ENCODE assay signal across 8 cellular contexts in genomic region chr5:79702606-79703380, GRCh38. TPM values are rescaled to one million over a fixed set of nuclear protein-coding genes. Genes with fewer than 3 reads are reported as not detected.
DNase-seq lines count a peak whose midpoint lies in the region; ATAC-seq, FAIRE-seq and TF ChIP-seq lines count a peak whose summit lies in the region.

No MANE protein-coding gene starts in this region.

- CTCF ChIA-PET in endothelial cell of umbilical vein (lab: Charles Lee) = interaction anchor here (0.6 to 3.0 kb wide), 8 partner anchors 8 to 381 kb away, joined by 3 to 15 read pairs (median 6); partner anchors contain the start of gene CMYA5

- no peak for FAIRE-seq in endothelial cell of umbilical vein (lab: Jason Lieb, UNC)

- H3K27me3 ChIP-seq in endothelial cell of umbilical vein (ENCODE audit: control insufficient read depth in 2 of 2, insufficient read depth in 2 of 2, low read length in 2 of 2) (peaks cover 0 to 2% of the 10 kb centered on the region in 2 experiments), stomach (no peaks in the 10 kb centered on the region)

- no peaks in the 10 kb centered on the region for H3K79me2 ChIP-seq in endothelial cell of umbilical vein (ENCODE audit: control insufficient read depth, insufficient read depth, low read length)

- dilution Hi-C loops in endothelial cell of umbilical vein (cut with MboI; ENCODE audit: extremely low pct_ligation_motif_present, low sequenced_read_pairs) = no loop called here

- TF ChIP-seq POLR2A in endothelial cell of umbilical vein (IDR thresholded peaks at IDR 0.05; ENCODE audit: low read depth, low read length) = no peak
- TF ChIP-seq POLR2A in stomach (IDR thresholded peaks at IDR 0.05) = no peak

- no peak overlapping the region for H3K27ac ChIP-seq in endothelial cell of umbilical vein (ENCODE audit: insufficient read depth, low read depth, low read length)
- no peak overlapping the region for H3K27ac ChIP-seq in stomach

- no peaks in the 10 kb centered on the region for H3K9me1 ChIP-seq in endothelial cell of umbilical vein (replicated peaks; ENCODE audit: control insufficient read depth, extremely low read depth, insufficient read depth, low read length)

- peak; percentile 46 to 59 for TF ChIP-seq CTCF in endothelial cell of umbilical vein (IDR thresholded peaks at IDR 0.05; ENCODE audit: extremely low read depth in 1 of 2, insufficient read depth in 1 of 2, low read depth in 1 of 2, low read length in 2 of 2)
- peak in 2 of 7 experiments; percentile 7 to 27 for TF ChIP-seq CTCF in stomach (IDR thresholded peaks at IDR 0.05)

- POLR2A ChIA-PET in endothelial cell of umbilical vein (lab: Charles Lee) = no interaction called here

- 32 to 50% (median 43%) methylated on average over 3 of the region's 3 CpGs for WGBS in stomach, 5 donors

- DNase-seq in AG20443 (ENCODE audit: low spot score) (peak; percentile 51), HCEC 1CT (peak; percentile 70), SW480 (ENCODE audit: low spot score) (peak; percentile 25), endothelial cell of umbilical vein (ENCODE audit: low read depth, low spot score) (peak; percentile 7), stomach (no peak)
- peak in 2 of 3 donors; percentile 10 to 11 for DNase-seq in stimulated activated CD4-positive, alpha-beta T cell treated with anti-CD3 and anti-CD28 coated beads, Interleukin-12 subunit alpha, Interleukin-12 subunit beta, amount 100 ng/mL, for 48 hours (ENCODE audit: low read depth in 2 of 3, low spot score in 1 of 3)

- BruUV-seq in endothelial cell of umbilical vein (replicated peaks; lab: Mats Ljungman, UMichigan) = no TSS peak

- H3K9ac ChIP-seq in endothelial cell of umbilical vein (replicated peaks; ENCODE audit: extremely low read depth, insufficient read depth, low read length) = no peak overlapping the region

- H3K36me3 ChIP-seq in endothelial cell of umbilical vein (ENCODE audit: control insufficient read depth in 2 of 2, extremely low read depth in 1 of 2, insufficient read depth in 2 of 2, low read length in 2 of 2) (no peaks in the 10 kb centered on the region), stomach (no peaks in the 10 kb centered on the region)

- no peak overlapping the region for H3K4me3 ChIP-seq in endothelial cell of umbilical vein (replicated peaks in 1 of 3; ENCODE audit: insufficient read depth in 1 of 3, low read depth in 1 of 3, low read length in 3 of 3)
- H3K4me3 ChIP-seq in stomach = no peak overlapping the region

- ATAC-seq in HG02610 (IDR thresholded peaks at IDR 0.05; ENCODE audit: unreplicated experiment) = no peak
- no peak for ATAC-seq in HG02678 (IDR thresholded peaks at IDR 0.05; ENCODE audit: unreplicated experiment)

- H3K9me3 ChIP-seq in endothelial cell of umbilical vein (replicated peaks; ENCODE audit: control insufficient read depth, insufficient read depth, low read length) = no peaks in the 10 kb centered on the region
- H3K9me3 ChIP-seq in stomach = peaks cover 0 to 5% (median 1%) of the 10 kb centered on the region in 4 donors

- no peak for TF ChIP-seq EP300 in stomach (IDR thresholded peaks at IDR 0.05)

- no peak overlapping the region for H3K4me2 ChIP-seq in endothelial cell of umbilical vein (ENCODE audit: insufficient read depth, low read length)

- no peaks in the 10 kb centered on the region for H3K4me1 ChIP-seq in endothelial cell of umbilical vein (ENCODE audit: control insufficient read depth, extremely low read depth, insufficient read depth, low read length)
- peaks cover 0 to under 1% (median 0%) of the 10 kb centered on the region in 4 donors for H3K4me1 ChIP-seq in stomach

- intact Hi-C loops in endothelial cell of umbilical vein (cut with micrococcal nuclease) (loop anchor here (1.0 to 2.0 kb wide), 2 partner anchors 156 to 380 kb away; no protein-coding TSS in a partner anchor), stomach (cut with DNase I; ENCODE audit: low total_unique reads) (no loop called here)

- H4K20me1 ChIP-seq in endothelial cell of umbilical vein (replicated peaks; ENCODE audit: control insufficient read depth, extremely low read depth, insufficient read depth, low read length) = no peaks in the 10 kb centered on the region

- H2AFZ ChIP-seq in endothelial cell of umbilical vein (ENCODE audit: low read depth, low read length) = no peak overlapping the region

TF ChIP-seq in endothelial cell of umbilical vein, 7 proteins besides CTCF, POLR2A, EP300 and RAD21:
- TF ChIP-seq POLR2AphosphoS5 (IDR thresholded peaks at IDR 0.05; ENCODE audit: insufficient read depth, low read depth, low read length) (no peak), MAX (IDR thresholded peaks at IDR 0.05; ENCODE audit: insufficient read depth, insufficient read length) (no peak), MYC (IDR thresholded peaks at IDR 0.05; ENCODE audit: low read depth, low read length) (no peak), EZH2 (IDR thresholded peaks at IDR 0.05; ENCODE audit: borderline replicate concordance, low read depth, low read length, severe bottlenecking) (no peak), GATA2 (IDR thresholded peaks at IDR 0.05; ENCODE audit: insufficient read depth, insufficient read length, low read depth, low read length) (no peak), JUN (IDR thresholded peaks at IDR 0.05; ENCODE audit: borderline replicate concordance, insufficient read depth, insufficient read length, low read depth) (no peak), FOS (IDR thresholded peaks at IDR 0.05; ENCODE audit: borderline replicate concordance, insufficient read depth, low read length) (no peak)

RNA-seq across cellular contexts. Expression of gene CMYA5, which starts 13.2 kb away (rescaled TPM):
- total RNA-seq in endothelial cell of umbilical vein (0.09 and 0.20 TPM in 2 replicates), stomach (10 to 100 TPM in 2 of 5 donors, 1 to 10 TPM in 2, under 1 TPM in 1; under 0.01 to 13.8 (median 6.4) TPM)
- polyA plus RNA-seq in endothelial cell of umbilical vein (0.04 and 0.05 TPM in 2 replicates), stomach (1 to 10 TPM; 1.0 to 5.3 (median 1.1) TPM)
- polyA plus RNA-seq in endothelial cell of umbilical vein (2011; cell fraction: cytosol; rRNA removed) = 0.01 and 0.04 TPM in 2 replicates
- 0.29 and 0.74 TPM in 2 replicates for polyA plus RNA-seq in endothelial cell of umbilical vein (2011; cell fraction: nucleus; rRNA removed)
- polyA plus RNA-seq in endothelial cell of umbilical vein (2012) = 0.07 TPM in 1 of 2 replicates, not detected in the other
- 0.08 and 0.19 TPM in 2 replicates for polyA minus RNA-seq in endothelial cell of umbilical vein
- polyA minus RNA-seq in endothelial cell of umbilical vein (2011; cell fraction: cytosol; rRNA and poly(A)+ RNA removed) = 0.20 TPM
- 0.29 and 0.43 TPM in 2 replicates for polyA minus RNA-seq in endothelial cell of umbilical vein (2011; cell fraction: nucleus; rRNA and poly(A)+ RNA removed)
